Comparison of ENCODE assay signal across 13 cellular contexts in genomic region chr3:9380014-9380413, GRCh38.
"Had no signal": no experiment of that assay in that cellular context is flagged by ENCODE, and none has a peak within 500 bp of the region (broad histone marks: within the 10 kb centered on the region; RNA-seq: fewer than 3 reads in every experiment).

No MANE protein-coding gene starts in this region.

- H3K27me3 ChIP-seq: ascending aorta, dorsolateral prefrontal cortex, foreskin keratinocyte had no signal

- H3K4me3 ChIP-seq: ascending aorta, dorsolateral prefrontal cortex had no signal

- H3K4me3 Mint-ChIP-seq: activated naive CD8-positive, alpha-beta T cell treated with anti-CD3 and anti-CD28 coated beads, Interleukin-2, amount 50 U/mL, for 24 hours had no signal

- H3K27ac ChIP-seq: ascending aorta, dorsolateral prefrontal cortex, foreskin keratinocyte had no signal

- H3K9me3 ChIP-seq: ascending aorta had no signal

- H3K27me3 Mint-ChIP-seq: activated naive CD8-positive, alpha-beta T cell treated with anti-CD3 and anti-CD28 coated beads, Interleukin-2, amount 50 U/mL, for 24 hours had no signal

- H3K9me3 Mint-ChIP-seq: activated naive CD8-positive, alpha-beta T cell treated with anti-CD3 and anti-CD28 coated beads, Interleukin-2, amount 50 U/mL, for 24 hours had no signal

- DNase-seq: activated gamma-delta T cell; activated naive CD8-positive, alpha-beta T cell treated with anti-CD3 and anti-CD28 coated beads, Interleukin-2, amount 50 U/mL, for 24 hours; activated T-cell treated with anti-CD3 and anti-CD28 coated beads for 4 hours; dorsolateral prefrontal cortex; foreskin keratinocyte; head of caudate nucleus; left colon; mesendoderm; small intestine had no signal

- H3K27ac Mint-ChIP-seq: activated naive CD8-positive, alpha-beta T cell treated with anti-CD3 and anti-CD28 coated beads, Interleukin-2, amount 50 U/mL, for 24 hours had no signal

- FAIRE-seq: bronchial epithelial cell, small intestine, urothelium cell line had no signal

- ATAC-seq: activated CD4-positive, CD25-positive, alpha-beta regulatory T cell treated with anti-CD3 and anti-CD28 coated beads, Interleukin-2, amount 50 U/mL, for 24 hours; activated naive CD8-positive, alpha-beta T cell treated with anti-CD3 and anti-CD28 coated beads, Interleukin-2, amount 50 U/mL, for 24 hours; foreskin keratinocyte; left colon had no signal

- H3K4me1 ChIP-seq: ascending aorta, foreskin keratinocyte had no signal
